ENCODE assay signal across 13 cellular contexts in the genomic region with DNA sequence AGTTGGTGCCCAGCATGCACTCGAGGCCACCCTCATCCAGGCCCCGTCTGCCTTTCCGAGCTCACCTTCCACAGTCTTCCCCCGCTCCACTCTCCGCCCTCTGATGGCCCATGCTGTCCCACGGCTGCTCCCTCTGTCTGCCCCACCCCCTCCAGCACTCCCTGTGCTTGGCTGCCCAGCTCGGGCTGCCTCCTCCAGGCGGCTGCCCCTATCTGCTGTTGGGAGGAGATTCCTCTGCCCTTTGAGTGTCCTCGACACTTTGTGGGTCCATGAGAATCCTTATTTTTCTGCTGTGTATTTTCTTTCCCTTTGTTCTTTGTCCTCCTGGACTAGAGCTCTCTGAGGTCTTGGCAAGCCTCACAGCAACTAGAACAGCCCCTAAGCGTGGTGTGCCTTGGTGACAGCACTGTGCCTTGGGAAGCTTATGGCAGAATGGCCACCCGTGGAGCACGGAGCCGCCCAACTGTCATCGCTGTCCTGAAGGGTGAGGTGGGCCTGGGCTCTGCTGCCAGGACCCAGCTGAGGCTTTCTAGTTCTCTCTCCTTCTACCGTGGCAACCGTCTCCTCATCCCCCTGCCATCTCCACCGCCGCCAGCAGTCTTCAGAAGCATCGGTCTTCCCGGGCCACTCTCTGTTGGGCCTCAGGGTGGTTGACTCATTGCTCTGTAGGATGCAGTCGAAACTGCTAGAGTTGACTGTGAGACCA. TPM values are rescaled to one million over a fixed set of nuclear protein-coding genes. Genes with fewer than 3 reads are reported as not detected.
DNase-seq lines count a peak whose midpoint lies in the region; ATAC-seq and TF ChIP-seq lines count a peak whose summit lies in the region.
"Had no signal": no experiment of that assay in that cellular context is flagged by ENCODE, and none has a peak within 500 bp of the region (broad histone marks: within the 10 kb centered on the region; RNA-seq: fewer than 3 reads in every experiment).

No MANE protein-coding gene starts in this region.

- H3K36me3 Mint-ChIP-seq in activated naive CD4-positive, alpha-beta T cell treated with anti-CD3 and anti-CD28 coated beads, Interleukin-2, amount 50 U/mL, for 72 hours, result peaks cover 12 to 23% of the 10 kb centered on the region in 2 donors
- H3K36me3 Mint-ChIP-seq in osteocyte (ENCODE audit: unreplicated experiment), result peaks cover 19% of the 10 kb centered on the region

- in situ Hi-C loops in G401 (cut with HindIII; ENCODE audit: low sequenced_read_pairs) (loop anchor here (5.0 kb wide), 1 partner anchor 146 kb away; no protein-coding TSS in a partner anchor), ACHN (cut with HindIII; ENCODE audit: low pct_ligation_motif_present, low pct_unique_long_range_greater_than_20kb, low sequenced_read_pairs) (no loop called here)

- ATAC-seq in activated naive CD4-positive, alpha-beta T cell treated with anti-CD3 and anti-CD28 coated beads, Interleukin-2, amount 50 U/mL, for 72 hours, result no peak
- ATAC-seq in HG02840 (IDR thresholded peaks at IDR 0.05; ENCODE audit: low FRiP score, unreplicated experiment), result no peak

- H3K4me3 ChIP-seq in fibroblast of pulmonary artery (replicated peaks; ENCODE audit: low read depth, low read length), result no peak overlapping the region

- peaks cover 56% of the 10 kb centered on the region for H3K4me1 Mint-ChIP-seq in osteocyte (ENCODE audit: unreplicated experiment)

- peak overlapping the region; percentile 41 for H3K4me3 Mint-ChIP-seq in osteocyte (ENCODE audit: unreplicated experiment)

- peak overlapping the region; percentile 68 to 79 for H3K27ac Mint-ChIP-seq in activated naive CD4-positive, alpha-beta T cell treated with anti-CD3 and anti-CD28 coated beads, Interleukin-2, amount 50 U/mL, for 72 hours
- peak overlapping the region; percentile 81 for H3K27ac Mint-ChIP-seq in osteocyte (ENCODE audit: unreplicated experiment)

- H3K27me3 Mint-ChIP-seq in osteocyte (ENCODE audit: unreplicated experiment), result no peaks in the 10 kb centered on the region

- no peak for TF ChIP-seq CTCF in fibroblast of pulmonary artery (IDR thresholded peaks at IDR 0.05; ENCODE audit: low read length, missing control alignments)
- no peak for TF ChIP-seq CTCF in osteocyte (IDR thresholded peaks at IDR 0.05)

- no peaks in the 10 kb centered on the region for H3K9me3 Mint-ChIP-seq in activated naive CD4-positive, alpha-beta T cell treated with anti-CD3 and anti-CD28 coated beads, Interleukin-2, amount 50 U/mL, for 72 hours
- H3K9me3 Mint-ChIP-seq in osteocyte (ENCODE audit: unreplicated experiment), result no peaks in the 10 kb centered on the region

- DNase-seq in G401 (ENCODE audit: low spot score) (peak; percentile 70), fibroblast of pulmonary artery (ENCODE audit: low read depth) (peak; percentile 26), osteocyte (ENCODE audit: extremely low spot score, unreplicated experiment) (no peak), ACHN (no peak), NCI-H2029 (lab: John Stamatoyannopoulos, UW) (no peak), NCI-H524 treated with DMSO at 0.1 percent for 48 hours (lab: John Stamatoyannopoulos, UW) (no peak)
- DNase-seq in activated naive CD4-positive, alpha-beta T cell treated with anti-CD3 and anti-CD28 coated beads, Interleukin-2, amount 50 U/mL, for 72 hours (ENCODE audit: low spot score in 2 of 2), result no peak
- DNase-seq: activated effector memory CD4-positive, alpha-beta T cell treated with anti-CD3 and anti-CD28 coated beads, Interleukin-2, amount 50 U/mL, for 16 hours; DMS79; KG1; NCI-H526 treated with DMSO at 0.1 percent for 48 hours; T-helper 2 cell had no signal

RNA-seq across cellular contexts. Expression of a gene that starts 5.2 kb away (rescaled TPM):
- 107 and 123 TPM in 2 replicates for total RNA-seq in G401 (2014; rRNA removed; shearing (Covaris generic))
- 10 to 100 TPM; 47.5 to 56.4 TPM for total RNA-seq in activated naive CD4-positive, alpha-beta T cell treated with anti-CD3 and anti-CD28 coated beads, Interleukin-2, amount 50 U/mL, for 72 hours
- total RNA-seq in osteocyte, result 41.1 and 45.7 TPM in 2 replicates

RNA-seq across cellular contexts. Expression of a gene that starts 10.2 kb away (rescaled TPM):
- not detected in 2 replicates for total RNA-seq in G401 (2014; rRNA removed; shearing (Covaris generic))
- under 1 TPM in 1 of 2 donors, not detected in 1; 0.41 TPM for total RNA-seq in activated naive CD4-positive, alpha-beta T cell treated with anti-CD3 and anti-CD28 coated beads, Interleukin-2, amount 50 U/mL, for 72 hours
- not detected in 2 replicates for total RNA-seq in osteocyte

RNA-seq across cellular contexts. Expression of a gene that starts 10.8 kb away (rescaled TPM):
- 37.2 and 49.7 TPM in 2 replicates for total RNA-seq in G401 (2014; rRNA removed; shearing (Covaris generic))
- total RNA-seq in activated naive CD4-positive, alpha-beta T cell treated with anti-CD3 and anti-CD28 coated beads, Interleukin-2, amount 50 U/mL, for 72 hours, result 10 to 100 TPM; 16.3 to 17.6 TPM
- total RNA-seq in osteocyte, result 18.1 and 19.1 TPM in 2 replicates

RNA-seq across cellular contexts. Expression of a gene that starts 34.3 kb away (rescaled TPM):
- not detected in 2 replicates for total RNA-seq in G401 (2014; rRNA removed; shearing (Covaris generic))
- 1 to 10 TPM in 1 of 2 donors, not detected in 1; 1.7 TPM for total RNA-seq in activated naive CD4-positive, alpha-beta T cell treated with anti-CD3 and anti-CD28 coated beads, Interleukin-2, amount 50 U/mL, for 72 hours
- total RNA-seq in osteocyte, result 5.6 and 6.4 TPM in 2 replicates

Comparison
In these comparisons a context has a peak if more than half of its experiments do, and no peak if none do; other contexts are left out.
1. DNase-seq: peak in G401 (single experiment) and fibroblast of pulmonary artery (single experiment); none in activated naive CD4-positive, alpha-beta T cell treated with anti-CD3 and anti-CD28 coated beads, Interleukin-2, amount 50 U/mL, for 72 hours (0 of 2), osteocyte (single experiment), ACHN (single experiment), NCI-H2029 (single experiment) and NCI-H524 treated with DMSO at 0.1 percent for 48 hours (single experiment).